1 cellular context compared by ENCODE assay signal in the genomic region with DNA sequence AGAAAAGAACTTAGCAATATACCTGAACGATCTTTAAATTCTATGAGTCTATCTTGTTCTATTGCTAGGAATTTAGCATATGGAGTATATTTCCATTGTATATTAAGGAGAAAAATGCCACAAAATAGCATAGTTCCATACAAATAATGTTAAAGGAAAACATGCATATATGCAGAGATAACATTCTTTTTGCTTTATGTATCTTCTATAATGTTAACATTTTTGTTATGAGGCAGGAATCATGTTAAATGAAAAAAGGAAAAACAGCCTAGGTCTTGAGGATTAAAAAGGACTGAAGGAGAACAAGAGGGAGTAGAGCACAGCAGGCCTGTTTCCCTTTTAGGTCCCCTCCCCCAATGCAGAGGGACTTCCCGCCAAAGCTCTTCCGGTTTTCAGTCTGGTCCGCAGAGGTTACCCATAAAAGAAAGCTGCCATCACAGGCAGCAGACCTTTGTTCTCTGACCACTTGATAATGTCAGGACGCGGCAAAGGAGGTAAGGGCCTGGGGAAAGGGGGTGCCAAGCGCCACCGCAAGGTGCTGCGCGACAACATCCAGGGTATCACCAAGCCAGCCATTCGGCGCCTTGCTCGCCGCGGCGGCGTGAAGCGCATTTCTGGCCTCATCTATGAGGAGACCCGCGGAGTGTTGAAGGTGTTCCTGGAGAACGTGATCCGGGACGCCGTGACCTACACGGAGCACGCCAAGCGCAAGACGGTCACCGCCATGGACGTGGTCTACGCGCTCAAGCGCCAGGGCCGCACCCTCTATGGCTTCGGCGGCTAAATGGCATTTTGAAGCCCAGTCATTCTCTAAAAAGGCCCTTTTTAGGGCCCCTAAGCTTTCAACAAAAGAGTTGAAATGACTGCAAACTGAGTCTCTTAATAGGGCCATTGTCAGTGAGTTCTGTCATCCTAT.
TF ChIP-seq lines count a peak whose summit lies in the region.

No MANE protein-coding gene starts in this region.

TF ChIP-seq in GM12878, 131 proteins besides CTCF, POLR2A, EP300 and RAD21 (continued from another document and continues in another):
- TF ChIP-seq, protein P1, sequence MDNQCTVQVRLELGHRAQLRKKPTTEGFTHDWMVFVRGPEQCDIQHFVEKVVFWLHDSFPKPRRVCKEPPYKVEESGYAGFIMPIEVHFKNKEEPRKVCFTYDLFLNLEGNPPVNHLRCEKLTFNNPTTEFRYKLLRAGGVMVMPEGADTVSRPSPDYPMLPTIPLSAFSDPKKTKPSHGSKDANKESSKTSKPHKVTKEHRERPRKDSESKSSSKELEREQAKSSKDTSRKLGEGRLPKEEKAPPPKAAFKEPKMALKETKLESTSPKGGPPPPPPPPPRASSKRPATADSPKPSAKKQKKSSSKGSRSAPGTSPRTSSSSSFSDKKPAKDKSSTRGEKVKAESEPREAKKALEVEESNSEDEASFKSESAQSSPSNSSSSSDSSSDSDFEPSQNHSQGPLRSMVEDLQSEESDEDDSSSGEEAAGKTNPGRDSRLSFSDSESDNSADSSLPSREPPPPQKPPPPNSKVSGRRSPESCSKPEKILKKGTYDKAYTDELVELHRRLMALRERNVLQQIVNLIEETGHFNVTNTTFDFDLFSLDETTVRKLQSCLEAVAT (IDR thresholded peaks at IDR 0.05): peak; percentile 99
- TF ChIP-seq ZNF24 (IDR thresholded peaks at IDR 0.05) (peak; percentile 14; the same call in 1 of the 2 replicates), ASH2L (IDR thresholded peaks at IDR 0.05; ENCODE audit: borderline replicate concordance, low read depth) (peak; percentile 59; the same call in 1 of the 2 replicates), ZZZ3 (IDR thresholded peaks at IDR 0.05; ENCODE audit: control insufficient read depth, insufficient read length, low read depth) (no peak), ZNF687 (IDR thresholded peaks at IDR 0.05) (peak; percentile 99), MEF2A (IDR thresholded peaks at IDR 0.05; ENCODE audit: insufficient read depth, low read depth, low read length) (0 out of 2 replicates have a peak, but pooled peaks have one; percentile 50), TCF7 (IDR thresholded peaks at IDR 0.05; ENCODE audit: borderline replicate concordance) (peak; percentile 56; the same call in 1 of the 2 replicates), MEF2B (IDR thresholded peaks at IDR 0.05; ENCODE audit: partially characterized antibody, poor library complexity, severe bottlenecking) (peak; percentile 51), ETV6 (conservative IDR thresholded peaks at IDR 0.05 in 1 of 2, IDR thresholded peaks at IDR 0.05 in 1 of 2; ENCODE audit: borderline replicate concordance in 1 of 2, low read depth in 1 of 2) (peak in 1 of 2 experiments; percentile 14; a peak in 1 of 4 replicates), ZNF207 (IDR thresholded peaks at IDR 0.05; ENCODE audit: borderline replicate concordance) (0 out of 2 replicates have a peak, but pooled peaks have one; percentile 37), LARP7 (IDR thresholded peaks at IDR 0.05) (peak; percentile 97), MTA2 (IDR thresholded peaks at IDR 0.05; ENCODE audit: low read depth) (0 out of 2 replicates have a peak, but pooled peaks have one; percentile 7), TAF1 (IDR thresholded peaks at IDR 0.05; ENCODE audit: borderline replicate concordance, low read depth, low read length) (peak; percentile 84; the same call in 1 of the 2 replicates), FOS (IDR thresholded peaks at IDR 0.05; ENCODE audit: borderline replicate concordance, extremely low read depth, insufficient read length) (no peak), GATAD2B (conservative IDR thresholded peaks at IDR 0.05; ENCODE audit: low read depth) (peak; percentile 83), CHD1 (IDR thresholded peaks at IDR 0.05; ENCODE audit: low read depth, low read length) (peak; percentile 90; the same call in 1 of the 2 replicates), CREM (IDR thresholded peaks at IDR 0.05; ENCODE audit: low read depth) (peak; percentile 77), ZSCAN29 (IDR thresholded peaks at IDR 0.05) (peak; percentile 53), STAT3 (IDR thresholded peaks at IDR 0.05; ENCODE audit: low read depth, low read length) (no peak), YY1 (IDR thresholded peaks at IDR 0.05; ENCODE audit: low read depth, low read length) (peak; percentile 89), NFXL1 (IDR thresholded peaks at IDR 0.05; ENCODE audit: borderline replicate concordance) (0 out of 2 replicates have a peak, but pooled peaks have one; percentile 45), NR2F1 (conservative IDR thresholded peaks at IDR 0.05) (peak; percentile 75), SKIL (IDR thresholded peaks at IDR 0.05; ENCODE audit: low read depth, poor library complexity, severe bottlenecking) (peak; percentile 86), NFIC (IDR thresholded peaks at IDR 0.05; ENCODE audit: low read depth, low read length) (peak; percentile 92), POLR2AphosphoS5 (IDR thresholded peaks at IDR 0.05; ENCODE audit: low read length) (peak; percentile 97), MTA3 (IDR thresholded peaks at IDR 0.05; ENCODE audit: borderline replicate concordance, low read length) (peak; percentile 63; the same call in 1 of the 2 replicates), EZH2 (IDR thresholded peaks at IDR 0.05; ENCODE audit: borderline replicate concordance, control insufficient read depth, low read depth, low read length) (no peak), CEBPB (IDR thresholded peaks at IDR 0.05; ENCODE audit: borderline replicate concordance in 1 of 2, low read depth in 2 of 2, low read length in 2 of 2) (no peak), PML (IDR thresholded peaks at IDR 0.05; ENCODE audit: low read length) (peak; percentile 98), JUNB (IDR thresholded peaks at IDR 0.05) (no peak), EGR1 (IDR thresholded peaks at IDR 0.05; ENCODE audit: borderline replicate concordance in 1 of 2, low read depth in 2 of 2, low read length in 2 of 2) (peak in 1 of 2 experiments; percentile 29; a peak in 1 of 3 replicates), FOXK2 (IDR thresholded peaks at IDR 0.05) (no peak), IKZF1 (conservative IDR thresholded peaks at IDR 0.05) (peak; percentile 84), SPI1 (IDR thresholded peaks at IDR 0.05; ENCODE audit: borderline replicate concordance, insufficient read depth, low read depth, low read length) (peak; percentile 66), POU2F2 (IDR thresholded peaks at IDR 0.05; ENCODE audit: borderline replicate concordance, low read depth, low read length) (peak; percentile 97; the same call in 2 of the 3 replicates), BCL3 (IDR thresholded peaks at IDR 0.05; ENCODE audit: borderline replicate concordance, insufficient read depth, low read depth, low read length, poor library complexity, severe bottlenecking) (peak; percentile 52), BHLHE40 (IDR thresholded peaks at IDR 0.05; ENCODE audit: borderline replicate concordance in 1 of 2, low read depth in 2 of 2, low read length in 1 of 2) (peak; percentile 70 to 83), CBX5 (IDR thresholded peaks at IDR 0.05; ENCODE audit: low read depth) (no peak), SMARCA5 (IDR thresholded peaks at IDR 0.05) (peak; percentile 84), SMC3 (IDR thresholded peaks at IDR 0.05; ENCODE audit: borderline replicate concordance, low read length) (no peak), RCOR1 (conservative IDR thresholded peaks at IDR 0.05; ENCODE audit: low read depth, low read length) (no peak)
- TF ChIP-seq, protein P2, sequence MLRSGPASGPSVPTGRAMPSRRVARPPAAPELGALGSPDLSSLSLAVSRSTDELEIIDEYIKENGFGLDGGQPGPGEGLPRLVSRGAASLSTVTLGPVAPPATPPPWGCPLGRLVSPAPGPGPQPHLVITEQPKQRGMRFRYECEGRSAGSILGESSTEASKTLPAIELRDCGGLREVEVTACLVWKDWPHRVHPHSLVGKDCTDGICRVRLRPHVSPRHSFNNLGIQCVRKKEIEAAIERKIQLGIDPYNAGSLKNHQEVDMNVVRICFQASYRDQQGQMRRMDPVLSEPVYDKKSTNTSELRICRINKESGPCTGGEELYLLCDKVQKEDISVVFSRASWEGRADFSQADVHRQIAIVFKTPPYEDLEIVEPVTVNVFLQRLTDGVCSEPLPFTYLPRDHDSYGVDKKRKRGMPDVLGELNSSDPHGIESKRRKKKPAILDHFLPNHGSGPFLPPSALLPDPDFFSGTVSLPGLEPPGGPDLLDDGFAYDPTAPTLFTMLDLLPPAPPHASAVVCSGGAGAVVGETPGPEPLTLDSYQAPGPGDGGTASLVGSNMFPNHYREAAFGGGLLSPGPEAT (IDR thresholded peaks at IDR 0.05; ENCODE audit: low read depth): peak; percentile 98
- TF ChIP-seq, protein P3, sequence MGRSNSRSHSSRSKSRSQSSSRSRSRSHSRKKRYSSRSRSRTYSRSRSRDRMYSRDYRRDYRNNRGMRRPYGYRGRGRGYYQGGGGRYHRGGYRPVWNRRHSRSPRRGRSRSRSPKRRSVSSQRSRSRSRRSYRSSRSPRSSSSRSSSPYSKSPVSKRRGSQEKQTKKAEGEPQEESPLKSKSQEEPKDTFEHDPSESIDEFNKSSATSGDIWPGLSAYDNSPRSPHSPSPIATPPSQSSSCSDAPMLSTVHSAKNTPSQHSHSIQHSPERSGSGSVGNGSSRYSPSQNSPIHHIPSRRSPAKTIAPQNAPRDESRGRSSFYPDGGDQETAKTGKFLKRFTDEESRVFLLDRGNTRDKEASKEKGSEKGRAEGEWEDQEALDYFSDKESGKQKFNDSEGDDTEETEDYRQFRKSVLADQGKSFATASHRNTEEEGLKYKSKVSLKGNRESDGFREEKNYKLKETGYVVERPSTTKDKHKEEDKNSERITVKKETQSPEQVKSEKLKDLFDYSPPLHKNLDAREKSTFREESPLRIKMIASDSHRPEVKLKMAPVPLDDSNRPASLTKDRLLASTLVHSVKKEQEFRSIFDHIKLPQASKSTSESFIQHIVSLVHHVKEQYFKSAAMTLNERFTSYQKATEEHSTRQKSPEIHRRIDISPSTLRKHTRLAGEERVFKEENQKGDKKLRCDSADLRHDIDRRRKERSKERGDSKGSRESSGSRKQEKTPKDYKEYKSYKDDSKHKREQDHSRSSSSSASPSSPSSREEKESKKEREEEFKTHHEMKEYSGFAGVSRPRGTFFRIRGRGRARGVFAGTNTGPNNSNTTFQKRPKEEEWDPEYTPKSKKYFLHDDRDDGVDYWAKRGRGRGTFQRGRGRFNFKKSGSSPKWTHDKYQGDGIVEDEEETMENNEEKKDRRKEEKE (IDR thresholded peaks at IDR 0.05): 0 out of 2 replicates have a peak, but pooled peaks have one; percentile 43
- TF ChIP-seq, protein P4, sequence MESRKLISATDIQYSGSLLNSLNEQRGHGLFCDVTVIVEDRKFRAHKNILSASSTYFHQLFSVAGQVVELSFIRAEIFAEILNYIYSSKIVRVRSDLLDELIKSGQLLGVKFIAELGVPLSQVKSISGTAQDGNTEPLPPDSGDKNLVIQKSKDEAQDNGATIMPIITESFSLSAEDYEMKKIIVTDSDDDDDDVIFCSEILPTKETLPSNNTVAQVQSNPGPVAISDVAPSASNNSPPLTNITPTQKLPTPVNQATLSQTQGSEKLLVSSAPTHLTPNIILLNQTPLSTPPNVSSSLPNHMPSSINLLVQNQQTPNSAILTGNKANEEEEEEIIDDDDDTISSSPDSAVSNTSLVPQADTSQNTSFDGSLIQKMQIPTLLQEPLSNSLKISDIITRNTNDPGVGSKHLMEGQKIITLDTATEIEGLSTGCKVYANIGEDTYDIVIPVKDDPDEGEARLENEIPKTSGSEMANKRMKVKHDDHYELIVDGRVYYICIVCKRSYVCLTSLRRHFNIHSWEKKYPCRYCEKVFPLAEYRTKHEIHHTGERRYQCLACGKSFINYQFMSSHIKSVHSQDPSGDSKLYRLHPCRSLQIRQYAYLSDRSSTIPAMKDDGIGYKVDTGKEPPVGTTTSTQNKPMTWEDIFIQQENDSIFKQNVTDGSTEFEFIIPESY (IDR thresholded peaks at IDR 0.05): 0 out of 2 replicates have a peak, but pooled peaks have one; percentile 16
